Comparison of ENCODE assay signal across 13 cellular contexts in genomic region chr9:136104488-136104800, GRCh38. TPM values are rescaled to one million over a fixed set of nuclear protein-coding genes. Genes with fewer than 3 reads are reported as not detected.
DNase-seq lines count a peak whose midpoint lies in the region; ATAC-seq and TF ChIP-seq lines count a peak whose summit lies in the region.
"Had no signal": no experiment of that assay in that cellular context is flagged by ENCODE, and none has a peak within 500 bp of the region (broad histone marks: within the 10 kb centered on the region; RNA-seq: fewer than 3 reads in every experiment).

No MANE protein-coding gene starts in this region.

- H3K4me3 ChIP-seq in GM23338 (peak overlapping the region; percentile 18; the same call in 1 of the 2 replicates), MM.1S (ENCODE audit: low read length) (no peak overlapping the region), iPS-15b (ENCODE audit: low read depth, low read length) (no peak overlapping the region)
- H3K4me3 ChIP-seq: GM12878 had no signal

- TF ChIP-seq CTCF in GM23338 (conservative IDR thresholded peaks at IDR 0.05; ENCODE audit: low read depth in 2 of 2) (no peak), MM.1S (IDR thresholded peaks at IDR 0.05; ENCODE audit: low read length) (no peak), MCF 10A (IDR thresholded peaks at IDR 0.05; ENCODE audit: unreplicated experiment) (no peak)

- H2AFZ ChIP-seq in GM23338 (no peak overlapping the region), MM.1S (ENCODE audit: low read length) (no peak overlapping the region)

- intact Hi-C loops in MCF 10A (cut with micrococcal nuclease), result no loop called here

- peak; percentile 96 for DNase-seq in DMS79 treated with DMSO at 0.1 percent for 48 hours (lab: John Stamatoyannopoulos, UW)
- no peak for DNase-seq in DMS79 (lab: John Stamatoyannopoulos, UW)
- DNase-seq in GM23338 (ENCODE audit: low spot score), result no peak
- no peak for DNase-seq in MM.1S
- DNase-seq in foreskin melanocyte, result no peak
- no peak for DNase-seq in T-helper 2 cell treated with Interferon-gamma antibody and Interleukin-4, amounts not matched to agents 5 μg/mL and 100 μg/mL, for 36 hours (ENCODE audit: low spot score)
- DNase-seq in MCF 10A (ENCODE audit: unreplicated experiment), result no peak
- DNase-seq: CD4-positive, CD25-positive, alpha-beta regulatory T cell; GOT3 had no signal

- H3K27ac Mint-ChIP-seq in GM23338 (no peak overlapping the region), MCF 10A (ENCODE audit: low read depth, unreplicated experiment) (no peak overlapping the region)
- no peak overlapping the region for H3K27ac Mint-ChIP-seq in T-helper 2 cell treated with Interferon-gamma antibody and Interleukin-4, amounts not matched to agents 5 μg/mL and 100 μg/mL, for 36 hours
- H3K27ac Mint-ChIP-seq: CD4-positive, CD25-positive, alpha-beta regulatory T cell had no signal

- H3K9ac ChIP-seq in MM.1S (ENCODE audit: low read length) (no peak overlapping the region), iPS-15b (ENCODE audit: low read depth, low read length) (peak overlapping the region; percentile 24)

- H3K36me3 ChIP-seq in GM23338 (ENCODE audit: insufficient read depth), result no peaks in the 10 kb centered on the region
- H3K36me3 ChIP-seq in MM.1S (replicated peaks; ENCODE audit: insufficient read depth, low read length), result no peaks in the 10 kb centered on the region
- H3K36me3 ChIP-seq in iPS-15b (ENCODE audit: control insufficient read depth, insufficient read depth, low read length), result no peaks in the 10 kb centered on the region

- no peaks in the 10 kb centered on the region for H3K36me3 Mint-ChIP-seq in GM23338 (ENCODE audit: low read depth)
- no peaks in the 10 kb centered on the region for H3K36me3 Mint-ChIP-seq in T-helper 2 cell treated with Interferon-gamma antibody and Interleukin-4, amounts not matched to agents 5 μg/mL and 100 μg/mL, for 36 hours (ENCODE audit: low read depth)
- peaks cover 4% of the 10 kb centered on the region for H3K36me3 Mint-ChIP-seq in MCF 10A (ENCODE audit: insufficient read depth, unreplicated experiment)
- H3K36me3 Mint-ChIP-seq: CD4-positive, CD25-positive, alpha-beta regulatory T cell had no signal

- H3K27me3 Mint-ChIP-seq in GM23338 (ENCODE audit: insufficient read depth, low read depth, poor library complexity) (peaks cover 29% of the 10 kb centered on the region), MCF 10A (ENCODE audit: insufficient read depth, unreplicated experiment) (no peaks in the 10 kb centered on the region)
- H3K27me3 Mint-ChIP-seq in T-helper 2 cell treated with Interferon-gamma antibody and Interleukin-4, amounts not matched to agents 5 μg/mL and 100 μg/mL, for 36 hours (ENCODE audit: low read depth), result no peaks in the 10 kb centered on the region
- H3K27me3 Mint-ChIP-seq: CD4-positive, CD25-positive, alpha-beta regulatory T cell had no signal

- peaks cover 59% of the 10 kb centered on the region for H3K4me1 Mint-ChIP-seq in GM23338
- H3K4me1 Mint-ChIP-seq in T-helper 2 cell treated with Interferon-gamma antibody and Interleukin-4, amounts not matched to agents 5 μg/mL and 100 μg/mL, for 36 hours (ENCODE audit: low read depth), result peaks cover 17% of the 10 kb centered on the region
- H3K4me1 Mint-ChIP-seq in MCF 10A (ENCODE audit: insufficient read depth, unreplicated experiment), result peaks cover 20% of the 10 kb centered on the region

- ATAC-seq in GM23338, result peak; percentile 2; the same call in 2 of the 3 replicates
- ATAC-seq: GM12878 had no signal

- POLR2A ChIA-PET in MCF 10A (lab: Yijun Ruan, JAX), result interaction anchor here (2.6 kb wide), 1 partner anchor 8 kb away, joined by 11 read pairs; the partner anchor contains the start of gene NACC2

- H4K20me1 ChIP-seq in GM23338 (replicated peaks; ENCODE audit: insufficient read depth) (no peaks in the 10 kb centered on the region), MM.1S (ENCODE audit: insufficient read depth, low read length) (no peaks in the 10 kb centered on the region)

- H3K27me3 ChIP-seq in GM23338 (ENCODE audit: insufficient read depth) (no peaks in the 10 kb centered on the region), MM.1S (replicated peaks; ENCODE audit: insufficient read depth, low read length) (peaks cover 49% of the 10 kb centered on the region), iPS-15b (ENCODE audit: control insufficient read depth, insufficient read depth, low read length) (no peaks in the 10 kb centered on the region)

- H3K4me3 Mint-ChIP-seq in GM23338 (no peak overlapping the region), MCF 10A (ENCODE audit: unreplicated experiment) (no peak overlapping the region)
- H3K4me3 Mint-ChIP-seq in T-helper 2 cell treated with Interferon-gamma antibody and Interleukin-4, amounts not matched to agents 5 μg/mL and 100 μg/mL, for 36 hours, result no peak overlapping the region

- H3K79me2 ChIP-seq in GM23338 (replicated peaks; ENCODE audit: insufficient read depth) (no peaks in the 10 kb centered on the region), MM.1S (ENCODE audit: low read length) (no peaks in the 10 kb centered on the region)

- H3K27ac ChIP-seq in GM23338 (ENCODE audit: low read depth) (no peak overlapping the region), MM.1S (ENCODE audit: low read length) (no peak overlapping the region; the same call in 1 of the 2 replicates)
- H3K27ac ChIP-seq: 22Rv1, HL-60 had no signal

- H3K9me3 ChIP-seq in MM.1S (replicated peaks; ENCODE audit: insufficient read depth, low read length) (no peaks in the 10 kb centered on the region), iPS-15b (ENCODE audit: control insufficient read depth, insufficient read depth, low read length) (no peaks in the 10 kb centered on the region)

- 0 out of 2 replicates have a peak, but pooled peaks cover 4% of the 10 kb centered on the region for H3F3A ChIP-seq in GM23338 (replicated peaks; ENCODE audit: low read depth)
- no peaks in the 10 kb centered on the region for H3F3A ChIP-seq in MM.1S (ENCODE audit: insufficient read depth, low read length)

- H3K9me3 Mint-ChIP-seq in GM23338 (no peaks in the 10 kb centered on the region), MCF 10A (ENCODE audit: unreplicated experiment) (no peaks in the 10 kb centered on the region)
- no peaks in the 10 kb centered on the region for H3K9me3 Mint-ChIP-seq in T-helper 2 cell treated with Interferon-gamma antibody and Interleukin-4, amounts not matched to agents 5 μg/mL and 100 μg/mL, for 36 hours
- H3K9me3 Mint-ChIP-seq: CD4-positive, CD25-positive, alpha-beta regulatory T cell had no signal

- CTCF ChIA-PET in MCF 10A (lab: Yijun Ruan, JAX), result interaction anchor here (1.6 kb wide), 1 partner anchor 9 kb away, joined by 6 read pairs; no protein-coding TSS in a partner anchor

- H3K9me2 ChIP-seq in GM23338 (ENCODE audit: insufficient read depth) (no peaks in the 10 kb centered on the region), MM.1S (replicated peaks; ENCODE audit: insufficient read depth, low read length) (no peaks in the 10 kb centered on the region)

- peaks cover 52% of the 10 kb centered on the region for H3K4me1 ChIP-seq in GM23338 (ENCODE audit: insufficient read depth)
- H3K4me1 ChIP-seq in MM.1S (ENCODE audit: low read length), result peaks cover 16% of the 10 kb centered on the region
- H3K4me1 ChIP-seq in iPS-15b (ENCODE audit: control insufficient read depth, insufficient read depth, low read length), result peaks cover 7% of the 10 kb centered on the region

- peak overlapping the region; percentile 67 for H3K4me2 ChIP-seq in GM23338
- peak overlapping the region; percentile 5; the same call in 1 of the 2 replicates for H3K4me2 ChIP-seq in MM.1S (ENCODE audit: low read depth, low read length)

- no TSS peak for BruUV-seq in MCF 10A (replicated peaks; lab: Mats Ljungman, UMichigan)

TF ChIP-seq in GM23338, 12 proteins besides CTCF, POLR2A, EP300 and RAD21 (continues in another document):
- TF ChIP-seq ETS1 (IDR thresholded peaks at IDR 0.05) (no peak), JUNB (IDR thresholded peaks at IDR 0.05; ENCODE audit: unreplicated experiment) (no peak), NANOG (IDR thresholded peaks at IDR 0.05; ENCODE audit: borderline replicate concordance) (no peak), STAT1 (IDR thresholded peaks at IDR 0.05; ENCODE audit: unreplicated experiment) (no peak), POLR2AphosphoS5 (IDR thresholded peaks at IDR 0.05; ENCODE audit: low read depth) (no peak)

RNA-seq across cellular contexts. Expression of gene NACC2, which starts 9.4 kb away (rescaled TPM):
- total RNA-seq in GM23338 (2014; rRNA removed; shearing (Covaris generic)), result 16.5 and 20.8 TPM in 2 replicates
- polyA plus RNA-seq in GM23338 (2016; fragmentation: Nextera tagmentation; extraction: Ambion mirVana), result 3.2 and 3.8 TPM in 2 replicates
- total RNA-seq in MCF 10A (2022), result 16.5 and 20.2 TPM in 2 replicates

RNA-seq across cellular contexts. Expression of gene TMEM250, which starts 14.2 kb away (rescaled TPM):
- 32.6 and 39.2 TPM in 2 replicates for total RNA-seq in GM23338 (2014; rRNA removed; shearing (Covaris generic))
- 11.8 and 12.2 TPM in 2 replicates for polyA plus RNA-seq in GM23338 (2016; fragmentation: Nextera tagmentation; extraction: Ambion mirVana)
- total RNA-seq in MCF 10A (2022), result 43.2 and 45.4 TPM in 2 replicates
